Comparison of ENCODE assay signal across 1 cellular context in genomic region chr3:48684480-48685143, GRCh38.
TF ChIP-seq lines count a peak whose summit lies in the region.

No MANE protein-coding gene starts in this region.

TF ChIP-seq in endothelial cell of umbilical vein, 7 proteins besides CTCF, POLR2A, EP300 and RAD21:
- TF ChIP-seq GATA2 (IDR thresholded peaks at IDR 0.05; ENCODE audit: insufficient read depth, insufficient read length, low read depth, low read length) (no peak), MAX (IDR thresholded peaks at IDR 0.05; ENCODE audit: insufficient read depth, insufficient read length) (no peak), MYC (IDR thresholded peaks at IDR 0.05; ENCODE audit: low read depth, low read length) (no peak), EZH2 (IDR thresholded peaks at IDR 0.05; ENCODE audit: borderline replicate concordance, low read depth, low read length, severe bottlenecking) (no peak), FOS (IDR thresholded peaks at IDR 0.05; ENCODE audit: borderline replicate concordance, insufficient read depth, low read length) (no peak), JUN (IDR thresholded peaks at IDR 0.05; ENCODE audit: borderline replicate concordance, insufficient read depth, insufficient read length, low read depth) (no peak), POLR2AphosphoS5 (IDR thresholded peaks at IDR 0.05; ENCODE audit: insufficient read depth, low read depth, low read length) (no peak)
